Comparison of ENCODE assay signal across 8 cellular contexts in the genomic region with DNA sequence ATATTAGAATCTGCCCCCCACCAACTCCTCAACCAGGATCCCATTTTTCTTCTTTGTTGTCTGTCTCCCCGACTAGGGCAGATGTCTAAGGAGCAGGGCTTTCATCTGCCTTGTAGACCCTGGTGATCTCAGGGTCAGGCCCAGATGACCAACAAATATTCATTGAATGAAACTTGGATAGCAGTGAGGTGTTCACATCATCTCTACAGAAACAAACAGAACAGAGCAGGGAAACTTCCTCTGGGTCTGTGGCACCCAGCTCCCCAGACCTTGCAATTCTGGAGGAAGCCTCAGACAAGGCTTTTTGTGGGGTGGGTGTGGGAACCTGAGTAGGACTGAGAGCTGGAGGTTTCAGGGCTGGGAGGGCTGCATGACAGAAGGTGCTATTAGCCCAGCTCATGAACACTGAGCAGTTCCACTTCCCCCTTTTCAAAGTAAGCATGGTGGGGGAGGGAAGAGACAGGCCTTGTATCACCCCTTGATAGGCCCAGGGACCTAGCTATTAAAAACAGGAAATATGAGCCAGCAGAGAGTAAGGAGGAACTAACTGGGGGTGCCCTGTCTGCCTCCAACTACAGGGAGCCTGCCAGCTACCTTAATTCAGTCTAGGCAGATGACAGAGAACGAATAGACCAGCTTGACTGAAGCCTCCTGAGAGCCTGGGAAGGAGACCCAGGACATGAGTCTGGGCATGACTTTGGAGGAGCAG. TPM values are rescaled to one million over a fixed set of nuclear protein-coding genes. Genes with fewer than 3 reads are reported as not detected.
DNase-seq lines count a peak whose midpoint lies in the region; ATAC-seq lines count a peak whose summit lies in the region.

No MANE protein-coding gene starts in this region.

- no peaks in the 10 kb centered on the region for H3K36me3 ChIP-seq in neuron (ENCODE audit: insufficient read depth, low read length)

- ATAC-seq in activated CD4-positive, CD25-positive, alpha-beta regulatory T cell treated with anti-CD3 and anti-CD28 coated beads, Interleukin-2, amount 50 U/mL, for 24 hours = peak; percentile 76 to 78
- ATAC-seq in GM21619 (IDR thresholded peaks at IDR 0.05; ENCODE audit: unreplicated experiment) = peak; percentile 89
- peak; percentile 38 to 59 for ATAC-seq in activated naive CD4-positive, alpha-beta T cell treated with anti-CD3 and anti-CD28 coated beads, Interleukin-2, amount 50 U/mL, for 72 hours

- H3K9me3 ChIP-seq in neuron (ENCODE audit: low read length) = no peaks in the 10 kb centered on the region

- no peak for DNase-seq in activated CD4-positive, CD25-positive, alpha-beta regulatory T cell treated with anti-CD3 and anti-CD28 coated beads, Interleukin-2, amount 50 U/mL, for 72 hours
- DNase-seq in activated naive CD4-positive, alpha-beta T cell treated with anti-CD3 and anti-CD28 coated beads, Interleukin-2, amount 50 U/mL, for 72 hours (ENCODE audit: low spot score in 2 of 2) = no peak
- DNase-seq in HuH-7.5 (ENCODE audit: low spot score) (no peak), retina (no peak)

- no peaks in the 10 kb centered on the region for H3K27me3 Mint-ChIP-seq in IgD-negative memory B cell

- H3K36me3 Mint-ChIP-seq in IgD-negative memory B cell = no peaks in the 10 kb centered on the region
- no peaks in the 10 kb centered on the region for H3K36me3 Mint-ChIP-seq in activated naive CD4-positive, alpha-beta T cell treated with anti-CD3 and anti-CD28 coated beads, Interleukin-2, amount 50 U/mL, for 72 hours

- H3K4me3 ChIP-seq in neuron (ENCODE audit: low read length) = no peak overlapping the region

- peaks cover 3% of the 10 kb centered on the region for H3K4me1 ChIP-seq in neuron (ENCODE audit: insufficient read depth, low read length)

- peak overlapping the region; percentile 25 to 94 (median 80) for H3K27ac Mint-ChIP-seq in IgD-negative memory B cell
- H3K27ac Mint-ChIP-seq in activated naive CD4-positive, alpha-beta T cell treated with anti-CD3 and anti-CD28 coated beads, Interleukin-2, amount 50 U/mL, for 72 hours = peak overlapping the region; percentile 66 to 89

- peaks cover 32 to 36% (median 35%) of the 10 kb centered on the region in 3 donors for H3K4me1 Mint-ChIP-seq in IgD-negative memory B cell

- H3K9me3 Mint-ChIP-seq in IgD-negative memory B cell = no peaks in the 10 kb centered on the region
- H3K9me3 Mint-ChIP-seq in activated naive CD4-positive, alpha-beta T cell treated with anti-CD3 and anti-CD28 coated beads, Interleukin-2, amount 50 U/mL, for 72 hours = no peaks in the 10 kb centered on the region

- no peaks in the 10 kb centered on the region for H3K27me3 ChIP-seq in neuron (ENCODE audit: insufficient read depth, low read length)

- H2AFZ ChIP-seq in neuron (ENCODE audit: low read depth, low read length) = peak overlapping the region; percentile 23

- peak overlapping the region; percentile 7 to 81 (median 59) for H3K4me3 Mint-ChIP-seq in IgD-negative memory B cell

RNA-seq across cellular contexts. Expression of gene TOP1, which starts 37.3 kb away (rescaled TPM):
- 17.0 TPM for polyA plus RNA-seq in IgD-negative memory B cell
- total RNA-seq in activated naive CD4-positive, alpha-beta T cell treated with anti-CD3 and anti-CD28 coated beads, Interleukin-2, amount 50 U/mL, for 72 hours = 10 to 100 TPM; 62.4 to 98.9 TPM
